1 cellular context compared by ENCODE assay signal in the genomic region with DNA sequence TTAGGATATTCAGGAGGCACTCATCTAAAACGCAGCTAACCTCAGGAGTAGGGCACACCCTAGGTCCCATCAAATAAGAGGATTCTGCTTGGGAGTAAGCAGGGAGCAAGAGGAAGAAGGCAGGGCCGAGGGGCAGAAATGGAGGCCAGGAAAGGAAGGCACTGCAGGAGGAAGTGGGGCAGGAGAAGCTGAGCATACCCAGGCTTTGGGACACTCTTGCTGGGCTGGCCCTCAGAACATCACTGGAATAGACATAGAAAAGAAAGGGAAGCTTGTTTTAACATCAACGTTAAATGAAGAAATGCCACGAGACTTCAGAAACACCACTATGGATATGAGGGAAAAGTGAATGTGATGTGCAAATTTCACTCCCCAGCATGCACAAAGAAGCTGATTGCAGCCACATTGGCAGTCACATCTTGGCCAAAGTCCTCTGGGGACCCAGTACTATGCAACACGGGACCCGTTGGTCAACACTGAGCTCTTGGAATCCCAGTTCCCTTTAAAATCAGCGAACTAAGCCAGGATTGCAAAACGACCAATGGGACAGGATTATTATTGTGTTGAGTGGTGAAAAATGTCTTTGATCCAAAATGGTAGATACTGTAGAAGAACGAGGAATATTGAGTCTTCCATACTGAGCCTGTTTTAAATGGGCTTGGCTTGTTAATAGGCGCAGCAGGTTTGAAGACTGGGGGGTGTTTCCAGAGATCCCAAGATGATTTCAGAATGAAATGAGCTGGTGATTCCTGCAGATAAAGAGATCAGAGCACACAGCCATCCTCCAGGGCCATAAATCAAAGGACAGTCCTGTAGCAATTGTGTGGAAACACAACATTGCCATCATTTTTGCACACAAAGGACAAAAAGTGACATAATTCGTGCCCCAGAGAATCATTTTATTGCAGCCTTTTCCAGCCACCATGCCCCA.
A peak's percentile ranks its signal among the peaks of the same experiment; 100 is the strongest.
TF ChIP-seq lines count a peak whose summit lies in the region.

No MANE protein-coding gene starts in this region.

TF ChIP-seq in HepG2, 621 proteins besides CTCF, POLR2A, EP300 and RAD21 (continued from another document and continues in another):
- TF ChIP-seq, protein P1, sequence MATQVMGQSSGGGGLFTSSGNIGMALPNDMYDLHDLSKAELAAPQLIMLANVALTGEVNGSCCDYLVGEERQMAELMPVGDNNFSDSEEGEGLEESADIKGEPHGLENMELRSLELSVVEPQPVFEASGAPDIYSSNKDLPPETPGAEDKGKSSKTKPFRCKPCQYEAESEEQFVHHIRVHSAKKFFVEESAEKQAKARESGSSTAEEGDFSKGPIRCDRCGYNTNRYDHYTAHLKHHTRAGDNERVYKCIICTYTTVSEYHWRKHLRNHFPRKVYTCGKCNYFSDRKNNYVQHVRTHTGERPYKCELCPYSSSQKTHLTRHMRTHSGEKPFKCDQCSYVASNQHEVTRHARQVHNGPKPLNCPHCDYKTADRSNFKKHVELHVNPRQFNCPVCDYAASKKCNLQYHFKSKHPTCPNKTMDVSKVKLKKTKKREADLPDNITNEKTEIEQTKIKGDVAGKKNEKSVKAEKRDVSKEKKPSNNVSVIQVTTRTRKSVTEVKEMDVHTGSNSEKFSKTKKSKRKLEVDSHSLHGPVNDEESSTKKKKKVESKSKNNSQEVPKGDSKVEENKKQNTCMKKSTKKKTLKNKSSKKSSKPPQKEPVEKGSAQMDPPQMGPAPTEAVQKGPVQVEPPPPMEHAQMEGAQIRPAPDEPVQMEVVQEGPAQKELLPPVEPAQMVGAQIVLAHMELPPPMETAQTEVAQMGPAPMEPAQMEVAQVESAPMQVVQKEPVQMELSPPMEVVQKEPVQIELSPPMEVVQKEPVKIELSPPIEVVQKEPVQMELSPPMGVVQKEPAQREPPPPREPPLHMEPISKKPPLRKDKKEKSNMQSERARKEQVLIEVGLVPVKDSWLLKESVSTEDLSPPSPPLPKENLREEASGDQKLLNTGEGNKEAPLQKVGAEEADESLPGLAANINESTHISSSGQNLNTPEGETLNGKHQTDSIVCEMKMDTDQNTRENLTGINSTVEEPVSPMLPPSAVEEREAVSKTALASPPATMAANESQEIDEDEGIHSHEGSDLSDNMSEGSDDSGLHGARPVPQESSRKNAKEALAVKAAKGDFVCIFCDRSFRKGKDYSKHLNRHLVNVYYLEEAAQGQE (IDR thresholded peaks at IDR 0.05; ENCODE audit: borderline replicate concordance in 1 of 2, low read depth in 1 of 2, low read length in 2 of 2), result peak in 1 of 2 experiments; percentile 45; a peak in 2 of 4 replicates
- TF ChIP-seq ZNF432 (CRISPR knock-in tag; IDR thresholded peaks at IDR 0.05; ENCODE audit: borderline replicate concordance), result 0 out of 2 replicates have a peak, but pooled peaks have one; percentile 49
- TF ChIP-seq HNF4A (CRISPR knock-in tag; IDR thresholded peaks at IDR 0.05), result peak; percentile 97
- peak; percentile 71; the same call in 1 of the 2 replicates for TF ChIP-seq KLF6 (CRISPR knock-in tag; IDR thresholded peaks at IDR 0.05)
- TF ChIP-seq ZNF572 (CRISPR knock-in tag; IDR thresholded peaks at IDR 0.05), result no peak
- peak; percentile 45; the same call in 1 of the 2 replicates for TF ChIP-seq IKZF5 (CRISPR knock-in tag; IDR thresholded peaks at IDR 0.05)
- TF ChIP-seq SOX5 (CRISPR knock-in tag; IDR thresholded peaks at IDR 0.05; ENCODE audit: borderline replicate concordance), result peak; percentile 84
- no peak for TF ChIP-seq NFE2L1 (CRISPR knock-in tag; IDR thresholded peaks at IDR 0.05; ENCODE audit: borderline replicate concordance)
- no peak for TF ChIP-seq ZNF879 (CRISPR knock-in tag; IDR thresholded peaks at IDR 0.05)
- TF ChIP-seq NFKBIZ (CRISPR knock-in tag; IDR thresholded peaks at IDR 0.05), result peak; percentile 84
- TF ChIP-seq SIX1 (CRISPR knock-in tag; IDR thresholded peaks at IDR 0.05; ENCODE audit: borderline replicate concordance), result peak; percentile 51; the same call in 1 of the 2 replicates
- no peak for TF ChIP-seq RNF2 (conservative IDR thresholded peaks at IDR 0.05; ENCODE audit: low read depth)
- peak; percentile 98 for TF ChIP-seq HNF4G (IDR thresholded peaks at IDR 0.05; ENCODE audit: borderline replicate concordance, low read depth, low read length)
- TF ChIP-seq HNF4G (CRISPR knock-in tag; IDR thresholded peaks at IDR 0.05; ENCODE audit: borderline replicate concordance, low read depth), result peak; percentile 27; the same call in 1 of the 2 replicates
- no peak for TF ChIP-seq CAMTA2 (CRISPR knock-in tag; IDR thresholded peaks at IDR 0.05; ENCODE audit: borderline replicate concordance)
- TF ChIP-seq, protein P2, sequence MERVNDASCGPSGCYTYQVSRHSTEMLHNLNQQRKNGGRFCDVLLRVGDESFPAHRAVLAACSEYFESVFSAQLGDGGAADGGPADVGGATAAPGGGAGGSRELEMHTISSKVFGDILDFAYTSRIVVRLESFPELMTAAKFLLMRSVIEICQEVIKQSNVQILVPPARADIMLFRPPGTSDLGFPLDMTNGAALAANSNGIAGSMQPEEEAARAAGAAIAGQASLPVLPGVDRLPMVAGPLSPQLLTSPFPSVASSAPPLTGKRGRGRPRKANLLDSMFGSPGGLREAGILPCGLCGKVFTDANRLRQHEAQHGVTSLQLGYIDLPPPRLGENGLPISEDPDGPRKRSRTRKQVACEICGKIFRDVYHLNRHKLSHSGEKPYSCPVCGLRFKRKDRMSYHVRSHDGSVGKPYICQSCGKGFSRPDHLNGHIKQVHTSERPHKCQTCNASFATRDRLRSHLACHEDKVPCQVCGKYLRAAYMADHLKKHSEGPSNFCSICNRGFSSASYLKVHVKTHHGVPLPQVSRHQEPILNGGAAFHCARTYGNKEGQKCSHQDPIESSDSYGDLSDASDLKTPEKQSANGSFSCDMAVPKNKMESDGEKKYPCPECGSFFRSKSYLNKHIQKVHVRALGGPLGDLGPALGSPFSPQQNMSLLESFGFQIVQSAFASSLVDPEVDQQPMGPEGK (CRISPR knock-in tag; IDR thresholded peaks at IDR 0.05), result peak; percentile 71
- TF ChIP-seq ZNF562 (CRISPR knock-in tag; IDR thresholded peaks at IDR 0.05; ENCODE audit: borderline replicate concordance), result no peak
- TF ChIP-seq MYC (CRISPR knock-in tag; IDR thresholded peaks at IDR 0.05; ENCODE audit: borderline replicate concordance), result no peak
- TF ChIP-seq ZNF503 (CRISPR knock-in tag; IDR thresholded peaks at IDR 0.05), result no peak; the same call in 1 of the 2 replicates
- no peak for TF ChIP-seq SNAI1 (CRISPR knock-in tag; IDR thresholded peaks at IDR 0.05; ENCODE audit: borderline replicate concordance)
- no peak for TF ChIP-seq ZFYVE20 (CRISPR knock-in tag; IDR thresholded peaks at IDR 0.05; ENCODE audit: borderline replicate concordance, low read depth)
- TF ChIP-seq PTBP1 (IDR thresholded peaks at IDR 0.05; ENCODE audit: low read depth, low read length, poor library complexity, severe bottlenecking), result no peak
- TF ChIP-seq ZEB1 (IDR thresholded peaks at IDR 0.05; ENCODE audit: insufficient replicate concordance, low read depth), result no peak
- no peak; the same call in 1 of the 2 replicates for TF ChIP-seq ZNF543 (CRISPR knock-in tag; IDR thresholded peaks at IDR 0.05)
- TF ChIP-seq ZNF343 (CRISPR knock-in tag; IDR thresholded peaks at IDR 0.05), result no peak
- TF ChIP-seq BRCA1 (CRISPR knock-in tag; IDR thresholded peaks at IDR 0.05), result no peak; the same call in 1 of the 2 replicates
- TF ChIP-seq JDP2 (CRISPR knock-in tag; IDR thresholded peaks at IDR 0.05; ENCODE audit: borderline replicate concordance), result no peak
- TF ChIP-seq ZNF180 (CRISPR knock-in tag; IDR thresholded peaks at IDR 0.05; ENCODE audit: borderline replicate concordance, low read depth), result no peak
- no peak; the same call in 1 of the 2 replicates for TF ChIP-seq SMC3 (IDR thresholded peaks at IDR 0.05; ENCODE audit: low read length)
- no peak for TF ChIP-seq ZBTB1 (CRISPR knock-in tag; IDR thresholded peaks at IDR 0.05; ENCODE audit: borderline replicate concordance)
- TF ChIP-seq, protein P3, sequence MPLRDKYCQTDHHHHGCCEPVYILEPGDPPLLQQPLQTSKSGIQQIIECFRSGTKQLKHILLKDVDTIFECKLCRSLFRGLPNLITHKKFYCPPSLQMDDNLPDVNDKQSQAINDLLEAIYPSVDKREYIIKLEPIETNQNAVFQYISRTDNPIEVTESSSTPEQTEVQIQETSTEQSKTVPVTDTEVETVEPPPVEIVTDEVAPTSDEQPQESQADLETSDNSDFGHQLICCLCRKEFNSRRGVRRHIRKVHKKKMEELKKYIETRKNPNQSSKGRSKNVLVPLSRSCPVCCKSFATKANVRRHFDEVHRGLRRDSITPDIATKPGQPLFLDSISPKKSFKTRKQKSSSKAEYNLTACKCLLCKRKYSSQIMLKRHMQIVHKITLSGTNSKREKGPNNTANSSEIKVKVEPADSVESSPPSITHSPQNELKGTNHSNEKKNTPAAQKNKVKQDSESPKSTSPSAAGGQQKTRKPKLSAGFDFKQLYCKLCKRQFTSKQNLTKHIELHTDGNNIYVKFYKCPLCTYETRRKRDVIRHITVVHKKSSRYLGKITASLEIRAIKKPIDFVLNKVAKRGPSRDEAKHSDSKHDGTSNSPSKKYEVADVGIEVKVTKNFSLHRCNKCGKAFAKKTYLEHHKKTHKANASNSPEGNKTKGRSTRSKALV (CRISPR knock-in tag; IDR thresholded peaks at IDR 0.05), result no peak
- TF ChIP-seq, protein P4, sequence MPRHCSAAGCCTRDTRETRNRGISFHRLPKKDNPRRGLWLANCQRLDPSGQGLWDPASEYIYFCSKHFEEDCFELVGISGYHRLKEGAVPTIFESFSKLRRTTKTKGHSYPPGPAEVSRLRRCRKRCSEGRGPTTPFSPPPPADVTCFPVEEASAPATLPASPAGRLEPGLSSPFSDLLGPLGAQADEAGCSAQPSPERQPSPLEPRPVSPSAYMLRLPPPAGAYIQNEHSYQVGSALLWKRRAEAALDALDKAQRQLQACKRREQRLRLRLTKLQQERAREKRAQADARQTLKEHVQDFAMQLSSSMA (CRISPR knock-in tag; IDR thresholded peaks at IDR 0.05), result no peak
- 0 out of 2 replicates have a peak, but pooled peaks have one; percentile 33 for TF ChIP-seq ZNF788 (CRISPR knock-in tag; IDR thresholded peaks at IDR 0.05; ENCODE audit: borderline replicate concordance)
- peak; percentile 53; the same call in 1 of the 2 replicates for TF ChIP-seq AHR (CRISPR knock-in tag; IDR thresholded peaks at IDR 0.05)
- peak; percentile 24; the same call in 1 of the 2 replicates for TF ChIP-seq GATA4 (IDR thresholded peaks at IDR 0.05; ENCODE audit: borderline replicate concordance, low read depth)
- no peak for TF ChIP-seq ZNF446 (CRISPR knock-in tag; IDR thresholded peaks at IDR 0.05)
- no peak for TF ChIP-seq ZNF749 (CRISPR knock-in tag; IDR thresholded peaks at IDR 0.05; ENCODE audit: borderline replicate concordance)
- TF ChIP-seq PRDM15 (CRISPR knock-in tag; IDR thresholded peaks at IDR 0.05), result peak; percentile 54; the same call in 1 of the 2 replicates
- no peak for TF ChIP-seq BCL3 (CRISPR knock-in tag; IDR thresholded peaks at IDR 0.05)
